ENCODE assay signal across 19 cellular contexts in genomic region chr3:28564211-28564610, GRCh38.
DNase-seq lines count a peak whose midpoint lies in the region; ATAC-seq lines count a peak whose summit lies in the region.
"Had no signal": no experiment of that assay in that cellular context is flagged by ENCODE, and none has a peak within 500 bp of the region (broad histone marks: within the 10 kb centered on the region; RNA-seq: fewer than 3 reads in every experiment).

No MANE protein-coding gene starts in this region.

- H3K9me3 ChIP-seq in muscle layer of colon (ENCODE audit: low read length), result no peaks in the 10 kb centered on the region
- H3K9me3 ChIP-seq: A549, Caco-2 had no signal

- no peaks in the 10 kb centered on the region for H3K27me3 ChIP-seq in muscle layer of colon (ENCODE audit: control insufficient read depth in 1 of 2, insufficient read depth in 2 of 2, low read length in 2 of 2)

- H3K4me3 ChIP-seq in muscle layer of colon (ENCODE audit: low read depth in 1 of 2, low read length in 2 of 2), result no peak overlapping the region
- H3K4me3 ChIP-seq: A549, GM23338 had no signal

- ATAC-seq in GM21367 (IDR thresholded peaks at IDR 0.05; ENCODE audit: unreplicated experiment) (no peak), HG03342 (IDR thresholded peaks at IDR 0.05; ENCODE audit: unreplicated experiment) (no peak)
- ATAC-seq: A549, GM23338, HCT116 had no signal

- H3K36me3 ChIP-seq in muscle layer of colon (ENCODE audit: insufficient read depth, low read length), result no peaks in the 10 kb centered on the region

- H3K27ac ChIP-seq in muscle layer of colon (ENCODE audit: low read depth, low read length), result peak overlapping the region; percentile 12
- H3K27ac ChIP-seq: A549 had no signal

- no peak overlapping the region for H3K9ac ChIP-seq in muscle layer of colon (ENCODE audit: low read length)

- H3K4me1 ChIP-seq in muscle layer of colon (ENCODE audit: insufficient read depth, low read length), result no peaks in the 10 kb centered on the region
- H3K4me1 ChIP-seq: A549, Caco-2 had no signal

- DNase-seq in Ammon's horn (ENCODE audit: low spot score) (peak; percentile 21), globus pallidus (ENCODE audit: low spot score) (peak; percentile 29), superior temporal gyrus (ENCODE audit: extremely low spot score) (peak; percentile 44), T-helper 2 cell (no peak)
- DNase-seq: 8988T; ACHN; AML-193; C1 segment of cervical spinal cord; Caco-2; CD4-positive, alpha-beta memory T cell; DMS153; DND-41; H9 had no signal

Comparison
In these comparisons a context has a peak if more than half of its experiments do, and no peak if none do; other contexts are left out.
1. DNase-seq: peak in Ammon's horn (single experiment), globus pallidus (single experiment) and superior temporal gyrus (single experiment); none in T-helper 2 cell (0 of 5).